Comparison of ENCODE assay signal across 6 cellular contexts in genomic region chr2:165237056-165237455, GRCh38. TPM values are rescaled to one million over a fixed set of nuclear protein-coding genes. Genes with fewer than 3 reads are reported as not detected.
"Had no signal": no experiment of that assay in that cellular context is flagged by ENCODE, and none has a peak within 500 bp of the region (broad histone marks: within the 10 kb centered on the region; RNA-seq: fewer than 3 reads in every experiment).

No MANE protein-coding gene starts in this region.

- H3K27ac ChIP-seq: HL-60 had no signal

- H3K4me3 ChIP-seq: K562 had no signal

- DNase-seq: IMR-90, KBM-7, KG1 had no signal

RNA-seq across cellular contexts. Expression of gene SCN3A, which starts 33.2 kb away (rescaled TPM):
- polyA plus RNA-seq: HepG2, K562 had no signal
